ENCODE assay signal across 1 cellular context in the genomic region with DNA sequence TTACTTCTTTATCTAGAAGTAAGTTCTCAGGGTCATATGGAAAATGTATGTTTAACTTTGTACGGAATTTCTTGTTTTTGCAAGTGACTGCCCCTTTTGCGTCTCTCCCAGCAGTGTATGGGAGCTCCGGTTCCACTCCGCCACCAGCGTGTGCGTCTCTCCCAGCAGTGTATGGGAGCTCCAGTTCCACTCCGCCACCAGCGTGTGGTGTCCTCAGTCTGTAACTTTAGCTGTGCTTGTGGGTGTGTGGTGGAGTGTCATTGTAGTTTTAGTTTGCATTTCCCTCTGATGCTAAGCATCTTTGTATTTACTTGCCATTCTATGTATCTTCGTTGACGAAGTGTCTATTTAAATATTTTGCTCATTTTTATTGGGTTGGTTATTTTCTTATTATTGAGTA.
A peak's percentile ranks its signal among the peaks of the same experiment; 100 is the strongest.
TF ChIP-seq lines count a peak whose summit lies in the region.

No MANE protein-coding gene starts in this region.

TF ChIP-seq in HepG2, 621 proteins besides CTCF, POLR2A, EP300 and RAD21 (continued from another document and continues in another):
- TF ChIP-seq, protein P1, sequence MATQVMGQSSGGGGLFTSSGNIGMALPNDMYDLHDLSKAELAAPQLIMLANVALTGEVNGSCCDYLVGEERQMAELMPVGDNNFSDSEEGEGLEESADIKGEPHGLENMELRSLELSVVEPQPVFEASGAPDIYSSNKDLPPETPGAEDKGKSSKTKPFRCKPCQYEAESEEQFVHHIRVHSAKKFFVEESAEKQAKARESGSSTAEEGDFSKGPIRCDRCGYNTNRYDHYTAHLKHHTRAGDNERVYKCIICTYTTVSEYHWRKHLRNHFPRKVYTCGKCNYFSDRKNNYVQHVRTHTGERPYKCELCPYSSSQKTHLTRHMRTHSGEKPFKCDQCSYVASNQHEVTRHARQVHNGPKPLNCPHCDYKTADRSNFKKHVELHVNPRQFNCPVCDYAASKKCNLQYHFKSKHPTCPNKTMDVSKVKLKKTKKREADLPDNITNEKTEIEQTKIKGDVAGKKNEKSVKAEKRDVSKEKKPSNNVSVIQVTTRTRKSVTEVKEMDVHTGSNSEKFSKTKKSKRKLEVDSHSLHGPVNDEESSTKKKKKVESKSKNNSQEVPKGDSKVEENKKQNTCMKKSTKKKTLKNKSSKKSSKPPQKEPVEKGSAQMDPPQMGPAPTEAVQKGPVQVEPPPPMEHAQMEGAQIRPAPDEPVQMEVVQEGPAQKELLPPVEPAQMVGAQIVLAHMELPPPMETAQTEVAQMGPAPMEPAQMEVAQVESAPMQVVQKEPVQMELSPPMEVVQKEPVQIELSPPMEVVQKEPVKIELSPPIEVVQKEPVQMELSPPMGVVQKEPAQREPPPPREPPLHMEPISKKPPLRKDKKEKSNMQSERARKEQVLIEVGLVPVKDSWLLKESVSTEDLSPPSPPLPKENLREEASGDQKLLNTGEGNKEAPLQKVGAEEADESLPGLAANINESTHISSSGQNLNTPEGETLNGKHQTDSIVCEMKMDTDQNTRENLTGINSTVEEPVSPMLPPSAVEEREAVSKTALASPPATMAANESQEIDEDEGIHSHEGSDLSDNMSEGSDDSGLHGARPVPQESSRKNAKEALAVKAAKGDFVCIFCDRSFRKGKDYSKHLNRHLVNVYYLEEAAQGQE (IDR thresholded peaks at IDR 0.05; ENCODE audit: borderline replicate concordance in 1 of 2, low read depth in 1 of 2, low read length in 2 of 2): no peak
- no peak for TF ChIP-seq CREM (IDR thresholded peaks at IDR 0.05)
- TF ChIP-seq CREM (CRISPR knock-in tag; IDR thresholded peaks at IDR 0.05): no peak
- no peak for TF ChIP-seq KMT2B (CRISPR knock-in tag; IDR thresholded peaks at IDR 0.05)
- TF ChIP-seq, protein P2, sequence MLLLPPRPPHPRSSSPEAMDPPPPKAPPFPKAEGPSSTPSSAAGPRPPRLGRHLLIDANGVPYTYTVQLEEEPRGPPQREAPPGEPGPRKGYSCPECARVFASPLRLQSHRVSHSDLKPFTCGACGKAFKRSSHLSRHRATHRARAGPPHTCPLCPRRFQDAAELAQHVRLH (CRISPR knock-in tag; IDR thresholded peaks at IDR 0.05; ENCODE audit: borderline replicate concordance, low read depth): no peak
- TF ChIP-seq, protein P3, sequence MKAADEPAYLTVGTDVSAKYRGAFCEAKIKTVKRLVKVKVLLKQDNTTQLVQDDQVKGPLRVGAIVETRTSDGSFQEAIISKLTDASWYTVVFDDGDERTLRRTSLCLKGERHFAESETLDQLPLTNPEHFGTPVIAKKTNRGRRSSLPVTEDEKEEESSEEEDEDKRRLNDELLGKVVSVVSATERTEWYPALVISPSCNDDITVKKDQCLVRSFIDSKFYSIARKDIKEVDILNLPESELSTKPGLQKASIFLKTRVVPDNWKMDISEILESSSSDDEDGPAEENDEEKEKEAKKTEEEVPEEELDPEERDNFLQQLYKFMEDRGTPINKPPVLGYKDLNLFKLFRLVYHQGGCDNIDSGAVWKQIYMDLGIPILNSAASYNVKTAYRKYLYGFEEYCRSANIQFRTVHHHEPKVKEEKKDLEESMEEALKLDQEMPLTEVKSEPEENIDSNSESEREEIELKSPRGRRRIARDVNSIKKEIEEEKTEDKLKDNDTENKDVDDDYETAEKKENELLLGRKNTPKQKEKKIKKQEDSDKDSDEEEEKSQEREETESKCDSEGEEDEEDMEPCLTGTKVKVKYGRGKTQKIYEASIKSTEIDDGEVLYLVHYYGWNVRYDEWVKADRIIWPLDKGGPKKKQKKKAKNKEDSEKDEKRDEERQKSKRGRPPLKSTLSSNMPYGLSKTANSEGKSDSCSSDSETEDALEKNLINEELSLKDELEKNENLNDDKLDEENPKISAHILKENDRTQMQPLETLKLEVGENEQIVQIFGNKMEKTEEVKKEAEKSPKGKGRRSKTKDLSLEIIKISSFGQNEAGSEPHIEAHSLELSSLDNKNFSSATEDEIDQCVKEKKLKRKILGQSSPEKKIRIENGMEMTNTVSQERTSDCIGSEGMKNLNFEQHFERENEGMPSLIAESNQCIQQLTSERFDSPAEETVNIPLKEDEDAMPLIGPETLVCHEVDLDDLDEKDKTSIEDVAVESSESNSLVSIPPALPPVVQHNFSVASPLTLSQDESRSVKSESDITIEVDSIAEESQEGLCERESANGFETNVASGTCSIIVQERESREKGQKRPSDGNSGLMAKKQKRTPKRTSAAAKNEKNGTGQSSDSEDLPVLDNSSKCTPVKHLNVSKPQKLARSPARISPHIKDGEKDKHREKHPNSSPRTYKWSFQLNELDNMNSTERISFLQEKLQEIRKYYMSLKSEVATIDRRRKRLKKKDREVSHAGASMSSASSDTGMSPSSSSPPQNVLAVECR (CRISPR knock-in tag; IDR thresholded peaks at IDR 0.05; ENCODE audit: borderline replicate concordance): peak; percentile 26; the same call in 1 of the 2 replicates
- TF ChIP-seq KDM5A (IDR thresholded peaks at IDR 0.05; ENCODE audit: borderline replicate concordance, low read length): no peak
- TF ChIP-seq, protein P4, sequence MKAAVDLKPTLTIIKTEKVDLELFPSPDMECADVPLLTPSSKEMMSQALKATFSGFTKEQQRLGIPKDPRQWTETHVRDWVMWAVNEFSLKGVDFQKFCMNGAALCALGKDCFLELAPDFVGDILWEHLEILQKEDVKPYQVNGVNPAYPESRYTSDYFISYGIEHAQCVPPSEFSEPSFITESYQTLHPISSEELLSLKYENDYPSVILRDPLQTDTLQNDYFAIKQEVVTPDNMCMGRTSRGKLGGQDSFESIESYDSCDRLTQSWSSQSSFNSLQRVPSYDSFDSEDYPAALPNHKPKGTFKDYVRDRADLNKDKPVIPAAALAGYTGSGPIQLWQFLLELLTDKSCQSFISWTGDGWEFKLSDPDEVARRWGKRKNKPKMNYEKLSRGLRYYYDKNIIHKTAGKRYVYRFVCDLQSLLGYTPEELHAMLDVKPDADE (CRISPR knock-in tag; IDR thresholded peaks at IDR 0.05): no peak
- no peak for TF ChIP-seq HMG20A (CRISPR knock-in tag; IDR thresholded peaks at IDR 0.05; ENCODE audit: borderline replicate concordance)
- TF ChIP-seq FIP1L1 (IDR thresholded peaks at IDR 0.05; ENCODE audit: borderline replicate concordance, insufficient read depth, low read depth, low read length): no peak
- TF ChIP-seq, protein P5, sequence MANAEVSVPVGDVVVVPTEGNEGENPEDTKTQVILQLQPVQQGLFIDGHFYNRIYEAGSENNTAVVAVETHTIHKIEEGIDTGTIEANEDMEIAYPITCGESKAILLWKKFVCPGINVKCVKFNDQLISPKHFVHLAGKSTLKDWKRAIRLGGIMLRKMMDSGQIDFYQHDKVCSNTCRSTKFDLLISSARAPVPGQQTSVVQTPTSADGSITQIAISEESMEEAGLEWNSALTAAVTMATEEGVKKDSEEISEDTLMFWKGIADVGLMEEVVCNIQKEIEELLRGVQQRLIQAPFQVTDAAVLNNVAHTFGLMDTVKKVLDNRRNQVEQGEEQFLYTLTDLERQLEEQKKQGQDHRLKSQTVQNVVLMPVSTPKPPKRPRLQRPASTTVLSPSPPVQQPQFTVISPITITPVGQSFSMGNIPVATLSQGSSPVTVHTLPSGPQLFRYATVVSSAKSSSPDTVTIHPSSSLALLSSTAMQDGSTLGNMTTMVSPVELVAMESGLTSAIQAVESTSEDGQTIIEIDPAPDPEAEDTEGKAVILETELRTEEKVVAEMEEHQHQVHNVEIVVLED (CRISPR knock-in tag; IDR thresholded peaks at IDR 0.05; ENCODE audit: borderline replicate concordance): no peak
- TF ChIP-seq, protein P6, sequence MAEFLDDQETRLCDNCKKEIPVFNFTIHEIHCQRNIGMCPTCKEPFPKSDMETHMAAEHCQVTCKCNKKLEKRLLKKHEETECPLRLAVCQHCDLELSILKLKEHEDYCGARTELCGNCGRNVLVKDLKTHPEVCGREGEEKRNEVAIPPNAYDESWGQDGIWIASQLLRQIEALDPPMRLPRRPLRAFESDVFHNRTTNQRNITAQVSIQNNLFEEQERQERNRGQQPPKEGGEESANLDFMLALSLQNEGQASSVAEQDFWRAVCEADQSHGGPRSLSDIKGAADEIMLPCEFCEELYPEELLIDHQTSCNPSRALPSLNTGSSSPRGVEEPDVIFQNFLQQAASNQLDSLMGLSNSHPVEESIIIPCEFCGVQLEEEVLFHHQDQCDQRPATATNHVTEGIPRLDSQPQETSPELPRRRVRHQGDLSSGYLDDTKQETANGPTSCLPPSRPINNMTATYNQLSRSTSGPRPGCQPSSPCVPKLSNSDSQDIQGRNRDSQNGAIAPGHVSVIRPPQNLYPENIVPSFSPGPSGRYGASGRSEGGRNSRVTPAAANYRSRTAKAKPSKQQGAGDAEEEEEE (CRISPR knock-in tag; IDR thresholded peaks at IDR 0.05; ENCODE audit: borderline replicate concordance): no peak
- no peak for TF ChIP-seq KLF13 (CRISPR knock-in tag; IDR thresholded peaks at IDR 0.05)
- TF ChIP-seq SMAD9 (CRISPR knock-in tag; IDR thresholded peaks at IDR 0.05): no peak
- TF ChIP-seq ZNF629 (CRISPR knock-in tag; conservative IDR thresholded peaks at IDR 0.05): no peak
- TF ChIP-seq ATF7-NPFF (CRISPR knock-in tag; IDR thresholded peaks at IDR 0.05; ENCODE audit: low read depth): no peak
- TF ChIP-seq, protein P7, sequence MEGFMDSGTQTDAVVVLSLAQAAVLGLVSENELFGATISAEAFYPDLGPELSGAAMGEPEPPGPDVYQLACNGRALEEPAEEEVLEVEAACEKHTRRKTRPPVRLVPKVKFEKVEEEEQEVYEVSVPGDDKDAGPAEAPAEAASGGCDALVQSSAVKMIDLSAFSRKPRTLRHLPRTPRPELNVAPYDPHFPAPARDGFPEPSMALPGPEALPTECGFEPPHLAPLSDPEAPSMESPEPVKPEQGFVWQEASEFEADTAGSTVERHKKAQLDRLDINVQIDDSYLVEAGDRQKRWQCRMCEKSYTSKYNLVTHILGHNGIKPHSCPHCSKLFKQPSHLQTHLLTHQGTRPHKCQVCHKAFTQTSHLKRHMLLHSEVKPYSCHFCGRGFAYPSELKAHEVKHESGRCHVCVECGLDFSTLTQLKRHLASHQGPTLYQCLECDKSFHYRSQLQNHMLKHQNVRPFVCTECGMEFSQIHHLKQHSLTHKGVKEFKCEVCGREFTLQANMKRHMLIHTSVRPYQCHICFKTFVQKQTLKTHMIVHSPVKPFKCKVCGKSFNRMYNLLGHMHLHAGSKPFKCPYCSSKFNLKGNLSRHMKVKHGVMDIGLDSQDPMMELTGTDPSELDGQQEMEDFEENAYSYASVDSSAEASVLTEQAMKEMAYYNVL (CRISPR knock-in tag; IDR thresholded peaks at IDR 0.05; ENCODE audit: borderline replicate concordance): no peak
- TF ChIP-seq ZNF570 (CRISPR knock-in tag; IDR thresholded peaks at IDR 0.05; ENCODE audit: borderline replicate concordance): no peak
- no peak; the same call in 1 of the 2 replicates for TF ChIP-seq ZMYM2 (CRISPR knock-in tag; IDR thresholded peaks at IDR 0.05)
- TF ChIP-seq HCFC1 (IDR thresholded peaks at IDR 0.05; ENCODE audit: low read depth, low read length): no peak
- TF ChIP-seq STAG1 (CRISPR knock-in tag; IDR thresholded peaks at IDR 0.05): peak; percentile 31
- TF ChIP-seq, protein P8, sequence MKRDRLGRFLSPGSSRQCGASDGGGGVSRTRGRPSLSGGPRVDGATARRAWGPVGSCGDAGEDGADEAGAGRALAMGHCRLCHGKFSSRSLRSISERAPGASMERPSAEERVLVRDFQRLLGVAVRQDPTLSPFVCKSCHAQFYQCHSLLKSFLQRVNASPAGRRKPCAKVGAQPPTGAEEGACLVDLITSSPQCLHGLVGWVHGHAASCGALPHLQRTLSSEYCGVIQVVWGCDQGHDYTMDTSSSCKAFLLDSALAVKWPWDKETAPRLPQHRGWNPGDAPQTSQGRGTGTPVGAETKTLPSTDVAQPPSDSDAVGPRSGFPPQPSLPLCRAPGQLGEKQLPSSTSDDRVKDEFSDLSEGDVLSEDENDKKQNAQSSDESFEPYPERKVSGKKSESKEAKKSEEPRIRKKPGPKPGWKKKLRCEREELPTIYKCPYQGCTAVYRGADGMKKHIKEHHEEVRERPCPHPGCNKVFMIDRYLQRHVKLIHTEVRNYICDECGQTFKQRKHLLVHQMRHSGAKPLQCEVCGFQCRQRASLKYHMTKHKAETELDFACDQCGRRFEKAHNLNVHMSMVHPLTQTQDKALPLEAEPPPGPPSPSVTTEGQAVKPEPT (CRISPR knock-in tag; IDR thresholded peaks at IDR 0.05; ENCODE audit: low read depth): no peak
- 0 out of 2 replicates have a peak, but pooled peaks have one; percentile 29 for TF ChIP-seq MIER3 (CRISPR knock-in tag; IDR thresholded peaks at IDR 0.05; ENCODE audit: borderline replicate concordance)
- no peak for TF ChIP-seq LCORL (IDR thresholded peaks at IDR 0.05)
- no peak for TF ChIP-seq LCORL (CRISPR knock-in tag; IDR thresholded peaks at IDR 0.05)
- TF ChIP-seq MXD4 (CRISPR knock-in tag; IDR thresholded peaks at IDR 0.05): no peak
- TF ChIP-seq ZNF546 (CRISPR knock-in tag; conservative IDR thresholded peaks at IDR 0.05): no peak
- TF ChIP-seq ZNF224 (CRISPR knock-in tag; IDR thresholded peaks at IDR 0.05): no peak
- TF ChIP-seq GATAD2A (CRISPR knock-in tag; IDR thresholded peaks at IDR 0.05): 0 out of 2 replicates have a peak, but pooled peaks have one; percentile 11
- TF ChIP-seq GABPB1 (CRISPR knock-in tag; IDR thresholded peaks at IDR 0.05): no peak
- no peak for TF ChIP-seq ZNF510 (CRISPR knock-in tag; IDR thresholded peaks at IDR 0.05; ENCODE audit: low read depth)
- TF ChIP-seq PTBP1 (IDR thresholded peaks at IDR 0.05; ENCODE audit: low read depth, low read length, poor library complexity, severe bottlenecking): no peak
- TF ChIP-seq ZMYM4 (CRISPR knock-in tag; IDR thresholded peaks at IDR 0.05): peak; percentile 92
- TF ChIP-seq, protein P9, sequence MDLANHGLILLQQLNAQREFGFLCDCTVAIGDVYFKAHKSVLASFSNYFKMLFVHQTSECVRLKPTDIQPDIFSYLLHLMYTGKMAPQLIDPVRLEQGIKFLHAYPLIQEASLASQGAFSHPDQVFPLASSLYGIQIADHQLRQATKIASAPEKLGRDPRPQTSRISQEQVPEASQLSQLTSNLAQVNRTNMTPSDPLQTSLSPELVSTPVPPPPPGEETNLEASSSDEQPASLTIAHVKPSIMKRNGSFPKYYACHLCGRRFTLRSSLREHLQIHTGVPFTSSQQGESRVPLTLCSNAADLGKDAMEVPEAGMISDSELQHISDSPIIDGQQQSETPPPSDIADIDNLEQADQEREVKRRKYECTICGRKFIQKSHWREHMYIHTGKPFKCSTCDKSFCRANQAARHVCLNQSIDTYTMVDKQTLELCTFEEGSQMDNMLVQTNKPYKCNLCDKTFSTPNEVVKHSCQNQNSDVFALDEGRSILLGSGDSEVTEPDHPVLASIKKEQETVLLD (CRISPR knock-in tag; IDR thresholded peaks at IDR 0.05; ENCODE audit: low read depth): no peak
- TF ChIP-seq NR3C1 (CRISPR knock-in tag; IDR thresholded peaks at IDR 0.05): no peak
- TF ChIP-seq HDAC2 (CRISPR knock-in tag; IDR thresholded peaks at IDR 0.05): 0 out of 2 replicates have a peak, but pooled peaks have one; percentile 25
- TF ChIP-seq KLF16 (CRISPR knock-in tag; IDR thresholded peaks at IDR 0.05): no peak
- TF ChIP-seq ZNF652 (CRISPR knock-in tag; IDR thresholded peaks at IDR 0.05; ENCODE audit: borderline replicate concordance, low read depth): no peak
- TF ChIP-seq ZBTB1 (CRISPR knock-in tag; IDR thresholded peaks at IDR 0.05; ENCODE audit: borderline replicate concordance): no peak
- TF ChIP-seq, protein P10, sequence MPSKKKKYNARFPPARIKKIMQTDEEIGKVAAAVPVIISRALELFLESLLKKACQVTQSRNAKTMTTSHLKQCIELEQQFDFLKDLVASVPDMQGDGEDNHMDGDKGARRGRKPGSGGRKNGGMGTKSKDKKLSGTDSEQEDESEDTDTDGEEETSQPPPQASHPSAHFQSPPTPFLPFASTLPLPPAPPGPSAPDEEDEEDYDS (CRISPR knock-in tag; IDR thresholded peaks at IDR 0.05): no peak
- peak; percentile 94 for TF ChIP-seq POGZ (CRISPR knock-in tag; IDR thresholded peaks at IDR 0.05)
- no peak for TF ChIP-seq SP140L (CRISPR knock-in tag; IDR thresholded peaks at IDR 0.05; ENCODE audit: borderline replicate concordance)
- no peak for TF ChIP-seq ZNF772 (CRISPR knock-in tag; IDR thresholded peaks at IDR 0.05)
- TF ChIP-seq SUZ12 (IDR thresholded peaks at IDR 0.05; ENCODE audit: low read depth, low read length): no peak
